ENCODE assay signal across 20 cellular contexts in genomic region chr9:123957168-123957721, GRCh38. TPM values are rescaled to one million over a fixed set of nuclear protein-coding genes. Genes with fewer than 3 reads are reported as not detected.
A peak's percentile ranks its signal among the peaks of the same experiment; 100 is the strongest.
DNase-seq lines count a peak whose midpoint lies in the region; ATAC-seq and TF ChIP-seq lines count a peak whose summit lies in the region.
"Had no signal": no experiment of that assay in that cellular context is flagged by ENCODE, and none has a peak within 500 bp of the region (broad histone marks: within the 10 kb centered on the region; RNA-seq: fewer than 3 reads in every experiment).

No MANE protein-coding gene starts in this region.

- H3K4me1 Mint-ChIP-seq in CD8-positive, alpha-beta T cell (ENCODE audit: low read depth): no peaks in the 10 kb centered on the region
- no peaks in the 10 kb centered on the region for H3K4me1 Mint-ChIP-seq in activated CD8-positive, alpha-beta memory T cell treated with anti-CD3 and anti-CD28 coated beads, Interleukin-2, amount 10 ng/mL, durations not matched to agents 7 days and 5 days
- H3K4me1 Mint-ChIP-seq: CD8-positive, alpha-beta memory T cell; T-cell had no signal

- intact Hi-C loops in CD8-positive, alpha-beta T cell (cut with DNase I, micrococcal nuclease): no loop called here

- H3K9me3 Mint-ChIP-seq in CD8-positive, alpha-beta T cell: no peaks in the 10 kb centered on the region
- H3K9me3 Mint-ChIP-seq in activated CD8-positive, alpha-beta memory T cell treated with anti-CD3 and anti-CD28 coated beads, Interleukin-2, amount 10 ng/mL, durations not matched to agents 7 days and 5 days (ENCODE audit: low read depth): no peaks in the 10 kb centered on the region
- H3K9me3 Mint-ChIP-seq: CD8-positive, alpha-beta memory T cell; T-cell had no signal

- H3K27me3 Mint-ChIP-seq in CD8-positive, alpha-beta T cell (ENCODE audit: low read depth): peaks cover 24% of the 10 kb centered on the region
- peaks cover 34% of the 10 kb centered on the region for H3K27me3 Mint-ChIP-seq in activated CD8-positive, alpha-beta memory T cell treated with anti-CD3 and anti-CD28 coated beads, Interleukin-2, amount 10 ng/mL, durations not matched to agents 7 days and 5 days

- no peaks in the 10 kb centered on the region for H3K27me3 ChIP-seq in CD8-positive, alpha-beta T cell (ENCODE audit: insufficient read depth, low read length)
- H3K27me3 ChIP-seq: BLaER1 had no signal

- DNase-seq in A172 (ENCODE audit: low spot score) (peak; percentile 21), Daoy (ENCODE audit: low read depth) (peak; percentile 25), RKO (ENCODE audit: low spot score) (peak; percentile 40), NCI-H1417 treated with DMSO at 0.1 percent for 48 hours (lab: John Stamatoyannopoulos, UW) (no peak), NCI-H69 (lab: John Stamatoyannopoulos, UW) (no peak)
- DNase-seq in CD8-positive, alpha-beta T cell: no peak
- no peak for DNase-seq in activated CD8-positive, alpha-beta memory T cell treated with anti-CD3 and anti-CD28 coated beads, Interleukin-2, amount 10 ng/mL, durations not matched to agents 7 days and 5 days
- DNase-seq: CD8-positive, alpha-beta memory T cell; GF-D8; HCEC 1CT; KBM-7; NCI-H1417; NCI-H1930; NCI-H226; NCI-H526; SHP77 treated with DMSO at 0.1 percent for 48 hours; SK-N-SH; T-cell had no signal

- H3K9me3 ChIP-seq in CD8-positive, alpha-beta T cell (ENCODE audit: low read length): no peaks in the 10 kb centered on the region
- H3K9me3 ChIP-seq: BLaER1, SK-N-SH had no signal

- TF ChIP-seq CTCF in CD8-positive, alpha-beta T cell (IDR thresholded peaks at IDR 0.05): no peak

- H3K27ac ChIP-seq in CD8-positive, alpha-beta T cell (ENCODE audit: low read depth, low read length): no peak overlapping the region
- H3K27ac ChIP-seq: BLaER1 had no signal

- H3K4me1 ChIP-seq in CD8-positive, alpha-beta T cell (ENCODE audit: insufficient read depth, low read length): no peaks in the 10 kb centered on the region

- POLR2A ChIA-PET in CD8-positive, alpha-beta T cell (lab: Charles Lee): no interaction called here

- no peak overlapping the region for H3K27ac Mint-ChIP-seq in CD8-positive, alpha-beta T cell
- H3K27ac Mint-ChIP-seq in activated CD8-positive, alpha-beta memory T cell treated with anti-CD3 and anti-CD28 coated beads, Interleukin-2, amount 10 ng/mL, durations not matched to agents 7 days and 5 days: no peak overlapping the region
- H3K27ac Mint-ChIP-seq: CD8-positive, alpha-beta memory T cell; T-cell had no signal

- no peaks in the 10 kb centered on the region for H3K36me3 ChIP-seq in CD8-positive, alpha-beta T cell (ENCODE audit: insufficient read depth, low read length)
- H3K36me3 ChIP-seq: BLaER1 had no signal

- H3K4me3 ChIP-seq in CD8-positive, alpha-beta T cell (ENCODE audit: low read depth, low read length): no peak overlapping the region
- H3K4me3 ChIP-seq: BLaER1 had no signal

- CTCF ChIA-PET in CD8-positive, alpha-beta T cell (lab: Charles Lee): no interaction called here
- CTCF ChIA-PET in activated CD8-positive, alpha-beta memory T cell treated with anti-CD3 and anti-CD28 coated beads, Interleukin-2, amount 10 ng/mL, durations not matched to agents 7 days and 5 days (lab: Charles Lee): no interaction called here

- H3K36me3 Mint-ChIP-seq in CD8-positive, alpha-beta T cell: no peaks in the 10 kb centered on the region
- no peaks in the 10 kb centered on the region for H3K36me3 Mint-ChIP-seq in activated CD8-positive, alpha-beta memory T cell treated with anti-CD3 and anti-CD28 coated beads, Interleukin-2, amount 10 ng/mL, durations not matched to agents 7 days and 5 days
- H3K36me3 Mint-ChIP-seq: CD8-positive, alpha-beta memory T cell; T-cell had no signal

- peak; percentile 52 for ATAC-seq in esophagus mucosa
- no peak for ATAC-seq in CD8-positive, alpha-beta T cell
- no peak for ATAC-seq in activated CD8-positive, alpha-beta memory T cell treated with anti-CD3 and anti-CD28 coated beads, Interleukin-2, amount 10 ng/mL, durations not matched to agents 7 days and 5 days
- ATAC-seq: T-cell had no signal

- H3K4me3 Mint-ChIP-seq in CD8-positive, alpha-beta T cell: no peak overlapping the region
- H3K4me3 Mint-ChIP-seq in activated CD8-positive, alpha-beta memory T cell treated with anti-CD3 and anti-CD28 coated beads, Interleukin-2, amount 10 ng/mL, durations not matched to agents 7 days and 5 days: no peak overlapping the region
- H3K4me3 Mint-ChIP-seq: CD8-positive, alpha-beta memory T cell; T-cell had no signal

RNA-seq across cellular contexts. Expression of gene DENND1A, which starts 27.3 kb away (rescaled TPM):
- 25.8 and 30.8 TPM in 2 replicates for total RNA-seq in A172 (2014; rRNA removed; shearing (Covaris generic))
- 9.9 and 13.5 TPM in 2 replicates for total RNA-seq in Daoy (2014; rRNA removed; shearing (Covaris generic))
- total RNA-seq in esophagus mucosa: 9.0 TPM
- total RNA-seq in CD8-positive, alpha-beta T cell: 10 to 100 TPM; 17.5 to 18.7 TPM
- total RNA-seq in activated CD8-positive, alpha-beta memory T cell treated with anti-CD3 and anti-CD28 coated beads, Interleukin-2, amount 10 ng/mL, durations not matched to agents 7 days and 5 days: 10 to 100 TPM; 12.2 to 14.5 TPM

RNA-seq across cellular contexts. Expression of gene LHX2, which starts 54.3 kb away (rescaled TPM):
- 10.9 and 14.5 TPM in 2 replicates for total RNA-seq in A172 (2014; rRNA removed; shearing (Covaris generic))
- 5.7 and 11.9 TPM in 2 replicates for total RNA-seq in Daoy (2014; rRNA removed; shearing (Covaris generic))
- total RNA-seq in esophagus mucosa: not detected
- not detected for total RNA-seq in CD8-positive, alpha-beta T cell
- total RNA-seq in activated CD8-positive, alpha-beta memory T cell treated with anti-CD3 and anti-CD28 coated beads, Interleukin-2, amount 10 ng/mL, durations not matched to agents 7 days and 5 days: not detected
- total RNA-seq: CD8-positive, alpha-beta memory T cell; T-cell had no signal

Comparison
In these comparisons a context has a peak if more than half of its experiments do, and no peak if none do; other contexts are left out.
1. DNase-seq: peak in A172 (single experiment), Daoy (single experiment) and RKO (single experiment); none in NCI-H1417 treated with DMSO at 0.1 percent for 48 hours (single experiment), CD8-positive, alpha-beta T cell (0 of 7), NCI-H69 (single experiment) and activated CD8-positive, alpha-beta memory T cell treated with anti-CD3 and anti-CD28 coated beads, Interleukin-2, amount 10 ng/mL, durations not matched to agents 7 days and 5 days (single experiment).